In the genomic region with DNA sequence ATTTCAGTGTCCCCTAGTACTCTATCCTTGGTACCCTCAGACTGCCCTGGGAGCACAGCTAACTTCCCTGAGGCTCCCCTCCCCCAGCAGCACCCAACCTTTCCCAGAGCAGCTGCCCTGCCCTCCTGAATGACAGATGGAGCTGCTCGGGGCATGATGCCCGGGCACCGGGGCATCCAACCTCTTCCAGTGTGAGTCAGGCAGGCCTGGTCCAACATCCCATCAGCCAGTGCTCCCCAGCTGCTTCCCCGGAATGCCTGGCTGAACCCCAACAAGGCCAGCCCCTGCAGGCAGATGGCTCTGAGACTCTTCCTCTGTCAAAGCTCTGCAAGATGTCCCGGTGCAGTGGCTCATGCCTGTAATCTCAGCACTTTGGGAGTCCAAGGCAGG, we compare ENCODE assay signal across 9 cellular contexts. TPM values are rescaled to one million over a fixed set of nuclear protein-coding genes. Genes with fewer than 3 reads are reported as not detected.
DNase-seq lines count a peak whose midpoint lies in the region; ATAC-seq and TF ChIP-seq lines count a peak whose summit lies in the region.
"Had no signal": no experiment of that assay in that cellular context is flagged by ENCODE, and none has a peak within 500 bp of the region (broad histone marks: within the 10 kb centered on the region; RNA-seq: fewer than 3 reads in every experiment).

No MANE protein-coding gene starts in this region.

- H3K9me3 ChIP-seq in RWPE2 (ENCODE audit: severe bottlenecking) (no peaks in the 10 kb centered on the region), skeletal muscle tissue (ENCODE audit: control insufficient read depth in 3 of 3, low read length in 3 of 3) (no peaks in the 10 kb centered on the region)
- H3K9me3 ChIP-seq: testis had no signal

- H3K4me3 ChIP-seq in RWPE2 (ENCODE audit: severe bottlenecking) (no peak overlapping the region), skeletal muscle tissue (ENCODE audit: low read length in 3 of 3) (peak overlapping the region in 2 of 3 donors; percentile 22 to 38)
- H3K4me3 ChIP-seq: testis had no signal

- H3K4me1 ChIP-seq in RWPE2 (ENCODE audit: insufficient read depth, poor library complexity, severe bottlenecking) = peaks cover 31% of the 10 kb centered on the region
- peaks cover 16 to 35% (median 22%) of the 10 kb centered on the region in 3 donors for H3K4me1 ChIP-seq in skeletal muscle tissue (ENCODE audit: control insufficient read depth in 3 of 3, insufficient read depth in 3 of 3, low read length in 3 of 3)
- H3K4me1 ChIP-seq: testis had no signal

- DNase-seq in H4 (ENCODE audit: low spot score) (peak; percentile 47), RWPE2 (ENCODE audit: low spot score) (peak; percentile 91), head of caudate nucleus (peak; percentile 8 to 87 (median 62)), T-helper 9 cell (no peak), NCI-H187 treated with DMSO at 0.1 percent for 48 hours (lab: John Stamatoyannopoulos, UW) (no peak)
- DNase-seq: testis had no signal

- peak overlapping the region in 2 of 3 donors; percentile 5 to 40 for H3K9ac ChIP-seq in skeletal muscle tissue (ENCODE audit: low read depth in 1 of 3, low read length in 3 of 3)

- H3K27me3 ChIP-seq in RWPE2 (ENCODE audit: insufficient read depth, poor library complexity, severe bottlenecking) (no peaks in the 10 kb centered on the region), skeletal muscle tissue (ENCODE audit: control insufficient read depth in 3 of 3, insufficient read depth in 3 of 3, low read length in 3 of 3) (no peaks in the 10 kb centered on the region)
- H3K27me3 ChIP-seq: testis had no signal

- H3K27ac ChIP-seq in RWPE2 (ENCODE audit: poor library complexity, severe bottlenecking) (peak overlapping the region; percentile 91), skeletal muscle tissue (ENCODE audit: low read depth, low read length) (peak overlapping the region; percentile 80)
- H3K27ac ChIP-seq: testis had no signal

- TF ChIP-seq CTCF in RWPE2 (IDR thresholded peaks at IDR 0.05; ENCODE audit: poor library complexity, severe bottlenecking) = no peak

- ATAC-seq in RWPE2 (ENCODE audit: low read depth) = peak; percentile 73
- no peak for ATAC-seq in GM21723 (IDR thresholded peaks at IDR 0.05; ENCODE audit: unreplicated experiment)
- no peak for ATAC-seq in GM21381 (IDR thresholded peaks at IDR 0.05; ENCODE audit: unreplicated experiment)

- intact Hi-C loops in head of caudate nucleus (cut with DNase I) = no loop called here

- H3K36me3 ChIP-seq in RWPE2 (ENCODE audit: low read depth) (no peaks in the 10 kb centered on the region), skeletal muscle tissue (ENCODE audit: control insufficient read depth in 3 of 3, insufficient read depth in 3 of 3, low read length in 3 of 3) (no peaks in the 10 kb centered on the region)

RNA-seq across cellular contexts. Expression of gene TSPAN15, which starts 11.9 kb away (rescaled TPM):
- not detected in 2 replicates for total RNA-seq in H4 (2014; rRNA removed; shearing (Covaris generic))
- total RNA-seq in skeletal muscle tissue = 72.0 TPM

RNA-seq across cellular contexts. Expression of gene TACR2, which starts 22.6 kb away (rescaled TPM):
- not detected in 2 replicates for total RNA-seq in H4 (2014; rRNA removed; shearing (Covaris generic))
- not detected for total RNA-seq in skeletal muscle tissue

Comparison
In these comparisons a context has a peak if more than half of its experiments do, and no peak if none do; other contexts are left out.
1. DNase-seq: peak in H4 (single experiment), RWPE2 (single experiment) and head of caudate nucleus (42 of 42); none in T-helper 9 cell (single experiment) and NCI-H187 treated with DMSO at 0.1 percent for 48 hours (single experiment).
2. RNA of gene TSPAN15, which starts 11.9 kb away (total RNA-seq): 72.0 TPM in skeletal muscle tissue (single experiment); not detected in H4; every median in the first group is over 10 times any median in the second.